ENCODE assay signal across 8 cellular contexts in the genomic region with DNA sequence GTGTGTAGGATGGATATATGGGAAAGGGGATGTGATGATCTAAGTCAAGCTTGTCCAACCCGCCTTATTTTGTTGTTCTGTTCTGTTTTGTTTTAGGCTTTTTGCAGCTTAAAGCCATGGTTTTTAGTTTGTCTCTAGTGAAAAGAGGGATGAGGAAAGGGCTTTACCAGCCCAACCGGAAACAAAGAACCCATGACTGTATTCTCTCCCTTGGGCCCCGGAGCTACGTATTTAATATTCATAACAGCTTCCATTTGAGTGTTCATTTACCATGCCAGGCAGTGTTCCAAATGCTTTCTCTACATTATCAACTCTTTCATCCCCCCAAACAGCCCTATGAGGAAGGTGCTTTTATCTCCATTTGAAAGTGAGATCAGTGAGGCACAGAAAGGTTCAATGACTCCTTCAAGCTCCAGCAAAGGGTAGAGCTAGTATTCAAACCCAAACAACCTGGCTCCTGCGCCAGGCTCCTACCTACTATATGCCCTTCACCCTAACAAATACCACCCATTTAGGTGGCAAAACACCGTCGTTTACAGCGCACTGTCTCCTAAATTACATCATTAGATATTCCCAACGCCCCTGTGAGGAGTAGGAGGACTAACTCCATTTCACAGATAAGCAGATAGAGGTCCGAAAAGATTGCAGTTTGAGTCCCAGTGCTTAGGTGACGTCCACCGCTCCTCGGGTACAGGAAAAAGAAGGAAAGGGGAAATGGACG. TPM values are rescaled to one million over a fixed set of nuclear protein-coding genes. Genes with fewer than 3 reads are reported as not detected.
DNase-seq lines count a peak whose midpoint lies in the region; ATAC-seq, FAIRE-seq and TF ChIP-seq lines count a peak whose summit lies in the region.

No MANE protein-coding gene starts in this region.

- CTCF ChIA-PET in SK-N-SH (lab: Yijun Ruan, JAX), result interaction anchor here (1.2 to 4.4 kb wide), 5 partner anchors 11 to 269 kb away, joined by 3 to 34 read pairs (median 8); no protein-coding TSS in a partner anchor

- TF ChIP-seq RAD21 in SK-N-SH (IDR thresholded peaks at IDR 0.05; ENCODE audit: low read length), result no peak

- no peaks in the 10 kb centered on the region for H3K9me2 ChIP-seq in SK-N-SH

- ATAC-seq in HG02840 (IDR thresholded peaks at IDR 0.05; ENCODE audit: low FRiP score, unreplicated experiment) (no peak), GM21619 (IDR thresholded peaks at IDR 0.05; ENCODE audit: unreplicated experiment) (no peak)

- peaks cover 64% of the 10 kb centered on the region for H3K79me2 ChIP-seq in SK-N-SH (ENCODE audit: insufficient read depth)

- TF ChIP-seq CTCF in SK-N-SH (IDR thresholded peaks at IDR 0.05) (no peak), endothelial cell (IDR thresholded peaks at IDR 0.05; ENCODE audit: unreplicated experiment) (no peak), nephron (IDR thresholded peaks at IDR 0.05; ENCODE audit: unreplicated experiment in 3 of 3) (no peak)

- POLR2A ChIA-PET in SK-N-SH (lab: Yijun Ruan, JAX), result interaction anchor here (0.7 to 2.0 kb wide), 8 partner anchors 8 to 776 kb away, joined by 3 to 14 read pairs (median 4); a partner anchor contains a TSS

- DNase-seq in AG08395 (ENCODE audit: low spot score) (peak; percentile 9), GM19239 (ENCODE audit: insufficient read length, low spot score) (no peak), SK-N-SH (peak; percentile 6), endothelial cell (ENCODE audit: low spot score) (no peak), amniotic stem cell (lab: John Stamatoyannopoulos, UW) (no peak)

- H3K27me3 ChIP-seq in SK-N-SH (ENCODE audit: insufficient read depth), result no peaks in the 10 kb centered on the region

- FAIRE-seq in GM19239 (lab: Jason Lieb, UNC), result peak; percentile 78

- H4K20me1 ChIP-seq in SK-N-SH (ENCODE audit: insufficient read depth), result no peaks in the 10 kb centered on the region; the same call in 1 of the 2 replicates

- H3K4me3 Mint-ChIP-seq in endothelial cell (ENCODE audit: unreplicated experiment) (peak overlapping the region; percentile 93), nephron (peak overlapping the region; percentile 90 to 97 (median 96))

- H3K36me3 ChIP-seq in SK-N-SH (replicated peaks in 1 of 2; ENCODE audit: control insufficient read depth in 1 of 2, insufficient read depth in 2 of 2, low read length in 1 of 2), result peaks cover 34 to 36% of the 10 kb centered on the region in 2 experiments

- peaks cover 6 to 11% of the 10 kb centered on the region in 2 experiments; a peak in 3 of 4 replicates for H3K4me1 ChIP-seq in SK-N-SH (ENCODE audit: control insufficient read depth in 1 of 2, insufficient read depth in 2 of 2, low read depth in 1 of 2, low read length in 1 of 2)

- peak overlapping the region; percentile 99 for H2AFZ ChIP-seq in SK-N-SH (ENCODE audit: low read depth)

- no peaks in the 10 kb centered on the region for H3K9me3 Mint-ChIP-seq in endothelial cell (ENCODE audit: unreplicated experiment)
- H3K9me3 Mint-ChIP-seq in nephron, result no peaks in the 10 kb centered on the region

- H3K27me3 Mint-ChIP-seq in endothelial cell (ENCODE audit: unreplicated experiment) (peaks cover 12% of the 10 kb centered on the region), nephron (ENCODE audit: low read depth) (no peaks in the 10 kb centered on the region)

- H3K9me3 ChIP-seq in SK-N-SH, result no peaks in the 10 kb centered on the region

- H3K36me3 Mint-ChIP-seq in endothelial cell (ENCODE audit: low read depth, unreplicated experiment) (peaks cover 12% of the 10 kb centered on the region), nephron (ENCODE audit: low read depth) (peaks cover 31% of the 10 kb centered on the region)

- H3K4me3 ChIP-seq in SK-N-SH (ENCODE audit: low read depth in 2 of 2, low read length in 1 of 2), result peak overlapping the region; percentile 58 to 88

- H3K27ac ChIP-seq in SK-N-SH (ENCODE audit: low read depth in 2 of 2, low read length in 1 of 2), result peak overlapping the region; percentile 90 to 97

- no peak for TF ChIP-seq EP300 in SK-N-SH (IDR thresholded peaks at IDR 0.05; ENCODE audit: borderline replicate concordance in 1 of 2, low read depth in 1 of 2, low read length in 1 of 2)

- WGBS in SK-N-SH (ENCODE audit: low lambda C conversion rate), result 3% methylated on average over 14 of the region's 14 CpGs

- H3K4me2 ChIP-seq in SK-N-SH, result peak overlapping the region; percentile 94

- H3K27ac Mint-ChIP-seq in endothelial cell (ENCODE audit: unreplicated experiment) (peak overlapping the region; percentile 93), nephron (peak overlapping the region; percentile 94 to 95 (median 95))

- H3K9ac ChIP-seq in SK-N-SH, result peak overlapping the region; percentile 92

- H3K4me1 Mint-ChIP-seq in endothelial cell (ENCODE audit: unreplicated experiment), result peaks cover 27% of the 10 kb centered on the region
- H3K4me1 Mint-ChIP-seq in nephron, result peaks cover 48% of the 10 kb centered on the region

- peaks cover 6% of the 10 kb centered on the region for H3F3A ChIP-seq in SK-N-SH (replicated peaks; ENCODE audit: insufficient read depth)

TF ChIP-seq in SK-N-SH, 30 proteins besides CTCF, POLR2A, EP300 and RAD21 (continues in another document):
- TF ChIP-seq JUND (IDR thresholded peaks at IDR 0.05), result no peak
- no peak for TF ChIP-seq FOSL2 (IDR thresholded peaks at IDR 0.05; ENCODE audit: borderline replicate concordance, low read depth)
- no peak for TF ChIP-seq NRF1 (IDR thresholded peaks at IDR 0.05; ENCODE audit: low read depth, low read length)
- TF ChIP-seq CHD2 (IDR thresholded peaks at IDR 0.05; ENCODE audit: low read length, partially characterized antibody), result no peak
- TF ChIP-seq, protein P1, sequence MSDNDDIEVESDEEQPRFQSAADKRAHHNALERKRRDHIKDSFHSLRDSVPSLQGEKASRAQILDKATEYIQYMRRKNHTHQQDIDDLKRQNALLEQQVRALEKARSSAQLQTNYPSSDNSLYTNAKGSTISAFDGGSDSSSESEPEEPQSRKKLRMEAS (IDR thresholded peaks at IDR 0.05; ENCODE audit: low read depth), result no peak
- TF ChIP-seq, protein P2, sequence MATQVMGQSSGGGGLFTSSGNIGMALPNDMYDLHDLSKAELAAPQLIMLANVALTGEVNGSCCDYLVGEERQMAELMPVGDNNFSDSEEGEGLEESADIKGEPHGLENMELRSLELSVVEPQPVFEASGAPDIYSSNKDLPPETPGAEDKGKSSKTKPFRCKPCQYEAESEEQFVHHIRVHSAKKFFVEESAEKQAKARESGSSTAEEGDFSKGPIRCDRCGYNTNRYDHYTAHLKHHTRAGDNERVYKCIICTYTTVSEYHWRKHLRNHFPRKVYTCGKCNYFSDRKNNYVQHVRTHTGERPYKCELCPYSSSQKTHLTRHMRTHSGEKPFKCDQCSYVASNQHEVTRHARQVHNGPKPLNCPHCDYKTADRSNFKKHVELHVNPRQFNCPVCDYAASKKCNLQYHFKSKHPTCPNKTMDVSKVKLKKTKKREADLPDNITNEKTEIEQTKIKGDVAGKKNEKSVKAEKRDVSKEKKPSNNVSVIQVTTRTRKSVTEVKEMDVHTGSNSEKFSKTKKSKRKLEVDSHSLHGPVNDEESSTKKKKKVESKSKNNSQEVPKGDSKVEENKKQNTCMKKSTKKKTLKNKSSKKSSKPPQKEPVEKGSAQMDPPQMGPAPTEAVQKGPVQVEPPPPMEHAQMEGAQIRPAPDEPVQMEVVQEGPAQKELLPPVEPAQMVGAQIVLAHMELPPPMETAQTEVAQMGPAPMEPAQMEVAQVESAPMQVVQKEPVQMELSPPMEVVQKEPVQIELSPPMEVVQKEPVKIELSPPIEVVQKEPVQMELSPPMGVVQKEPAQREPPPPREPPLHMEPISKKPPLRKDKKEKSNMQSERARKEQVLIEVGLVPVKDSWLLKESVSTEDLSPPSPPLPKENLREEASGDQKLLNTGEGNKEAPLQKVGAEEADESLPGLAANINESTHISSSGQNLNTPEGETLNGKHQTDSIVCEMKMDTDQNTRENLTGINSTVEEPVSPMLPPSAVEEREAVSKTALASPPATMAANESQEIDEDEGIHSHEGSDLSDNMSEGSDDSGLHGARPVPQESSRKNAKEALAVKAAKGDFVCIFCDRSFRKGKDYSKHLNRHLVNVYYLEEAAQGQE (IDR thresholded peaks at IDR 0.05; ENCODE audit: low read depth, low read length), result no peak
- TF ChIP-seq MXI1 (IDR thresholded peaks at IDR 0.05; ENCODE audit: low read depth, low read length), result no peak
- TF ChIP-seq, protein P3, sequence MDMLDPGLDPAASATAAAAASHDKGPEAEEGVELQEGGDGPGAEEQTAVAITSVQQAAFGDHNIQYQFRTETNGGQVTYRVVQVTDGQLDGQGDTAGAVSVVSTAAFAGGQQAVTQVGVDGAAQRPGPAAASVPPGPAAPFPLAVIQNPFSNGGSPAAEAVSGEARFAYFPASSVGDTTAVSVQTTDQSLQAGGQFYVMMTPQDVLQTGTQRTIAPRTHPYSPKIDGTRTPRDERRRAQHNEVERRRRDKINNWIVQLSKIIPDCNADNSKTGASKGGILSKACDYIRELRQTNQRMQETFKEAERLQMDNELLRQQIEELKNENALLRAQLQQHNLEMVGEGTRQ (IDR thresholded peaks at IDR 0.05; ENCODE audit: borderline replicate concordance, low read depth, low read length), result no peak
- no peak for TF ChIP-seq ELF1 (IDR thresholded peaks at IDR 0.05)
- TF ChIP-seq SMC3 (IDR thresholded peaks at IDR 0.05; ENCODE audit: low read depth, low read length), result no peak
- TF ChIP-seq GABPA (IDR thresholded peaks at IDR 0.05; ENCODE audit: low read depth), result no peak
- TF ChIP-seq POLR2AphosphoS5 (IDR thresholded peaks at IDR 0.05; ENCODE audit: low read depth, low read length), result no peak
- no peak for TF ChIP-seq EZH2phosphoT487 (IDR thresholded peaks at IDR 0.05; ENCODE audit: borderline replicate concordance, low read depth)
- TF ChIP-seq RFX5 (IDR thresholded peaks at IDR 0.05; ENCODE audit: low read length), result no peak
- TF ChIP-seq SIN3A (IDR thresholded peaks at IDR 0.05; ENCODE audit: borderline replicate concordance, low read depth, low read length), result no peak
- no peak for TF ChIP-seq TEAD4 (IDR thresholded peaks at IDR 0.05; ENCODE audit: borderline replicate concordance, insufficient read depth)

RNA-seq across cellular contexts. Expression of a gene that starts 27.8 kb away (rescaled TPM):
- 19.2 and 20.1 TPM in 2 replicates for polyA plus RNA-seq in SK-N-SH (2012; rRNA removed)
- polyA plus RNA-seq in SK-N-SH (2012; cell fraction: cytosol; rRNA removed), result 16.1 and 16.7 TPM in 2 replicates
- polyA plus RNA-seq in SK-N-SH (2012; cell fraction: nucleus; rRNA removed), result 16.0 and 34.3 TPM in 2 replicates
- total RNA-seq in endothelial cell (ENCODE audit: unreplicated experiment), result 19.4 TPM

RNA-seq across cellular contexts. Expression of a gene that starts 43.7 kb away (rescaled TPM):
- 0.02 and 0.03 TPM in 2 replicates for polyA plus RNA-seq in SK-N-SH (2012; rRNA removed)
- 0.03 and 0.04 TPM in 2 replicates for polyA plus RNA-seq in SK-N-SH (2012; cell fraction: cytosol; rRNA removed)
- polyA plus RNA-seq in SK-N-SH (2012; cell fraction: nucleus; rRNA removed), result 0.14 TPM in 1 of 2 replicates, not detected in the other
- total RNA-seq in endothelial cell (ENCODE audit: unreplicated experiment), result 0.18 TPM

Comparison
In these comparisons a context has a peak if more than half of its experiments do, and no peak if none do; other contexts are left out.
1. DNase-seq: peak in AG08395 (single experiment) and SK-N-SH (single experiment); none in GM19239 (single experiment), endothelial cell (single experiment) and amniotic stem cell (single experiment).